Comparison of ENCODE assay signal across 29 cellular contexts in genomic region chr12:70824511-70824910, GRCh38.
"Had no signal": no experiment of that assay in that cellular context is flagged by ENCODE, and none has a peak within 500 bp of the region (broad histone marks: within the 10 kb centered on the region; RNA-seq: fewer than 3 reads in every experiment).

No MANE protein-coding gene starts in this region.

- DNase-seq: activated B cell treated with CpG ODN at 0.5 μM for 24 hours; activated CD4-positive, alpha-beta memory T cell treated with anti-CD3 and anti-CD28 coated beads for 36 hours; activated CD4-positive, alpha-beta T cell treated with anti-CD3 and anti-CD28 coated beads for 4 hours; activated CD4-positive, alpha-beta T cell treated with anti-CD3 and anti-CD28 coated beads, Interleukin-2, amount 10 ng/mL, durations not matched to agents 24 days and 14 days; activated CD4-positive, alpha-beta T cell treated with anti-CD3 and anti-CD28 coated beads, Interleukin-2, amount 50 U/mL, for 1 hour; activated CD4-positive, alpha-beta T cell treated with anti-CD3 and anti-CD28 coated beads, Interleukin-2, amount 50 U/mL, for 4 hours; activated CD4-positive, CD25-positive, alpha-beta regulatory T cell treated with anti-CD3 and anti-CD28 coated beads, Interleukin-2, amount 50 U/mL, for 72 hours; activated CD8-positive, alpha-beta memory T cell treated with anti-CD3 and anti-CD28 coated beads, Interleukin-2, amount 50 U/mL, for 4 hours; activated CD8-positive, alpha-beta T cell treated with anti-CD3 and anti-CD28 coated beads for 36 hours; activated effector memory CD4-positive, alpha-beta T cell treated with anti-CD3 and anti-CD28 coated beads, Interleukin-2, amount 50 U/mL, for 16 hours; activated gamma-delta T cell treated with Interleukin-2 at 50 U/mL for 16 hours; activated naive CD4-positive, alpha-beta T cell; activated naive CD4-positive, alpha-beta T cell treated with anti-CD3 and anti-CD28 coated beads for 36 hours; activated naive CD4-positive, alpha-beta T cell treated with anti-CD3 and anti-CD28 coated beads, Interleukin-2, amount 50 U/mL, for 16 hours; activated naive CD8-positive, alpha-beta T cell treated with anti-CD3 and anti-CD28 coated beads for 36 hours; activated T-cell treated with anti-CD3 and anti-CD28 coated beads for 4 hours; activated T-cell treated with anti-CD3 and anti-CD28 coated beads, Interleukin-2, amount 50 U/mL, for 1 hour; activated T-cell treated with anti-CD3 and anti-CD28 coated beads, Interleukin-2, amount 50 U/mL, for 4 hours; activated T-cell treated with anti-CD3 and anti-CD28 coated beads, Interleukin-2, amount 50 U/mL, for 72 hours; adrenal gland; amniotic stem cell; aorta; body of pancreas; brain microvascular endothelial cell; central memory CD4-positive, alpha-beta T cell; T-helper 2 cell; T-helper 9 cell had no signal

- ATAC-seq: activated CD8-positive, alpha-beta T cell treated with anti-CD3 and anti-CD28 coated beads for 36 hours; activated naive CD4-positive, alpha-beta T cell treated with anti-CD3 and anti-CD28 coated beads, Interleukin-2, amount 50 U/mL, for 72 hours; activated T-cell treated with anti-CD3 and anti-CD28 coated beads, Interleukin-2, amount 50 U/mL, for 4 hours; activated T-cell treated with anti-CD3 and anti-CD28 coated beads, Interleukin-2, amount 50 U/mL, for 72 hours; activated T-helper 17 cell treated with anti-CD3 and anti-CD28 coated beads, Interleukin-2, amount 50 U/mL, for 72 hours; body of pancreas had no signal
